ENCODE assay signal across 2 cellular contexts in genomic region chr17:81334987-81335386, GRCh38.
TF ChIP-seq lines count a peak whose summit lies in the region.

No MANE protein-coding gene starts in this region.

TF ChIP-seq in HCT116, 20 proteins besides CTCF, POLR2A, EP300 and RAD21:
- no peak for TF ChIP-seq ELF1 (IDR thresholded peaks at IDR 0.05; ENCODE audit: borderline replicate concordance, low read depth)
- no peak for TF ChIP-seq ZFX (IDR thresholded peaks at IDR 0.05)

TF ChIP-seq in K562, 482 proteins besides CTCF, POLR2A, EP300 and RAD21:
- TF ChIP-seq BMI1 (IDR thresholded peaks at IDR 0.05; ENCODE audit: low read length) = no peak
- no peak for TF ChIP-seq CEBPG (CRISPR knock-in tag; IDR thresholded peaks at IDR 0.05)
- TF ChIP-seq CEBPG (tag; conservative IDR thresholded peaks at IDR 0.05 in 1 of 2, IDR thresholded peaks at IDR 0.05 in 1 of 2) = no peak
- no peak for TF ChIP-seq CEBPZ (IDR thresholded peaks at IDR 0.05; ENCODE audit: borderline replicate concordance, low read depth, low read length)
- TF ChIP-seq BHLHE40 (IDR thresholded peaks at IDR 0.05; ENCODE audit: low read length) = peak; percentile 73
- TF ChIP-seq ZNF318 (IDR thresholded peaks at IDR 0.05; ENCODE audit: borderline replicate concordance in 1 of 2, low read depth in 1 of 2) = no peak
- peak; percentile 18; the same call in 1 of the 2 replicates for TF ChIP-seq ZBTB7A (IDR thresholded peaks at IDR 0.05; ENCODE audit: borderline replicate concordance, control insufficient read depth, low read depth, low read length)
- no peak for TF ChIP-seq KDM2B (CRISPR knock-in tag; IDR thresholded peaks at IDR 0.05)
- TF ChIP-seq TAF9B (IDR thresholded peaks at IDR 0.05; ENCODE audit: partially characterized antibody) = no peak
